8 cellular contexts compared by ENCODE assay signal in the genomic region with DNA sequence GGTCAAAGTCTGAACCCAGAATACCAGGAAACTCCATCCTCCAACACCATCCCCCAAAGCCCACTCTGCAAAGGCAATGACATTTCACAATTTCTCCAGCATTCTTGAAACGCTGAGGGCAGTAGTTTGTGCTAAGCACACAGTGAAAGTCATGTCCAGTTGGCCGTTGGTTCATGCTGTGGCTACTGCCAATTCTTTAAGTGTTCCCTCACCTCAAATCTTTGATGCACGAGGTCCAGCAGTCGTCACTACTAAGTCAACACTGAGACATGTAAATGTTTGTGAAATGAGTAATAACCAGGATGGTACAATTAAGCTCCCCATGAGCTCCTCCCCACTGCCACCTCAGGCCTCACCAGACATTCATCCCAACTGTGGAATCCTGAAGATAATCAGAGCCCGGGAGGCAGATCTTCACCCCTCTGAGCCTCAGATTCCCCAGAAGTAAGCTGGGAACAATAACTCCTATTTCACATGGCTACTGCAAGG. TPM values are rescaled to one million over a fixed set of nuclear protein-coding genes. Genes with fewer than 3 reads are reported as not detected.
DNase-seq lines count a peak whose midpoint lies in the region; ATAC-seq, FAIRE-seq and TF ChIP-seq lines count a peak whose summit lies in the region.

No MANE protein-coding gene starts in this region.

- H3K4me3 ChIP-seq in RWPE2 (ENCODE audit: severe bottlenecking) (no peak overlapping the region), pancreas (no peak overlapping the region)

- H3K27me3 ChIP-seq in RWPE2 (ENCODE audit: insufficient read depth, poor library complexity, severe bottlenecking) (no peaks in the 10 kb centered on the region), pancreas (no peaks in the 10 kb centered on the region)

- ATAC-seq in RWPE2 (ENCODE audit: low read depth) (peak; percentile 96), pancreas (peak; percentile 64 to 81 (median 75)), GM18907 (IDR thresholded peaks at IDR 0.05; ENCODE audit: unreplicated experiment) (no peak)

- WGBS in pancreas, 2 donors: 58 to 59% methylated on average over 5 of the region's 5 CpGs

- FAIRE-seq in pancreas (lab: Jason Lieb, UNC): no peak

- DNase-seq in EL (peak; percentile 99), RWPE2 (ENCODE audit: low spot score) (peak; percentile 75), fibroblast of peridontal ligament (ENCODE audit: extremely low read depth) (peak; percentile 99), pancreas (peak in 2 of 6 donors; percentile 33 to 55), NCI-H1436 (lab: John Stamatoyannopoulos, UW) (no peak), NCI-H2029 (lab: John Stamatoyannopoulos, UW) (no peak)
- DNase-seq in activated CD4-positive, alpha-beta T cell treated with anti-CD3 and anti-CD28 coated beads, Interleukin-2, amount 50 U/mL, for 1 hour: no peak

- H3K4me1 ChIP-seq in RWPE2 (ENCODE audit: insufficient read depth, poor library complexity, severe bottlenecking) (peaks cover 16% of the 10 kb centered on the region), pancreas (peaks cover 5 to 27% (median 15%) of the 10 kb centered on the region in 3 donors)

- intact Hi-C loops in pancreas (cut with DNase I): no loop called here

- peaks cover 8% of the 10 kb centered on the region; the same call in 1 of the 2 replicates for H3K36me3 ChIP-seq in RWPE2 (ENCODE audit: low read depth)
- H3K36me3 ChIP-seq in pancreas: no peaks in the 10 kb centered on the region

- TF ChIP-seq CTCF in RWPE2 (IDR thresholded peaks at IDR 0.05; ENCODE audit: poor library complexity, severe bottlenecking) (no peak), pancreas (IDR thresholded peaks at IDR 0.05) (no peak)

- H3K9me3 ChIP-seq in RWPE2 (ENCODE audit: severe bottlenecking): no peaks in the 10 kb centered on the region
- H3K9me3 ChIP-seq in pancreas: no peaks in the 10 kb centered on the region

- peak overlapping the region; percentile 72 for H3K27ac ChIP-seq in RWPE2 (ENCODE audit: poor library complexity, severe bottlenecking)
- H3K27ac ChIP-seq in pancreas: no peak overlapping the region

RNA-seq across cellular contexts. Expression of a gene that starts 7.0 kb away (rescaled TPM):
- total RNA-seq in pancreas: 10 to 100 TPM; 25.7 to 34.4 (median 30.4) TPM
- polyA plus RNA-seq in pancreas: 10 to 100 TPM; 16.4 to 20.7 TPM

Comparison
In these comparisons a context has a peak if more than half of its experiments do, and no peak if none do; other contexts are left out.
1. DNase-seq: peak in EL (single experiment), RWPE2 (single experiment) and fibroblast of peridontal ligament (single experiment); none in NCI-H1436 (single experiment), NCI-H2029 (single experiment) and activated CD4-positive, alpha-beta T cell treated with anti-CD3 and anti-CD28 coated beads, Interleukin-2, amount 50 U/mL, for 1 hour (single experiment).